Comparison of ENCODE assay signal across 1 cellular context in genomic region chr1:1431006-1431844, GRCh38.
TF ChIP-seq lines count a peak whose summit lies in the region.

No MANE protein-coding gene starts in this region.

TF ChIP-seq in HepG2, 621 proteins besides CTCF, POLR2A, EP300 and RAD21 (continued from another document and continues in another):
- TF ChIP-seq GPBP1L1 (CRISPR knock-in tag; IDR thresholded peaks at IDR 0.05) (no peak), ZNF790 (CRISPR knock-in tag; IDR thresholded peaks at IDR 0.05; ENCODE audit: borderline replicate concordance) (0 out of 2 replicates have a peak, but pooled peaks have one; percentile 64), ZMYM3 (CRISPR knock-in tag; IDR thresholded peaks at IDR 0.05) (no peak), ZKSCAN8 (CRISPR knock-in tag; IDR thresholded peaks at IDR 0.05; ENCODE audit: borderline replicate concordance) (0 out of 2 replicates have a peak, but pooled peaks have one; percentile 16), ZBTB44 (CRISPR knock-in tag; IDR thresholded peaks at IDR 0.05) (no peak), CHD4 (IDR thresholded peaks at IDR 0.05; ENCODE audit: borderline replicate concordance, low read length) (no peak), SMAD1 (CRISPR knock-in tag; IDR thresholded peaks at IDR 0.05; ENCODE audit: borderline replicate concordance, low read depth) (no peak), ZNF841 (CRISPR knock-in tag; IDR thresholded peaks at IDR 0.05; ENCODE audit: borderline replicate concordance) (no peak), ZNF44 (CRISPR knock-in tag; IDR thresholded peaks at IDR 0.05) (no peak), TIGD3 (CRISPR knock-in tag; IDR thresholded peaks at IDR 0.05; ENCODE audit: borderline replicate concordance) (0 out of 2 replicates have a peak, but pooled peaks have one; percentile 13), REST (IDR thresholded peaks at IDR 0.05; ENCODE audit: borderline replicate concordance in 1 of 2, low read depth in 1 of 2, low read length in 2 of 2) (no peak), KAT8 (CRISPR knock-in tag; IDR thresholded peaks at IDR 0.05) (peak; percentile 17; the same call in 1 of the 2 replicates), ZFAT (CRISPR knock-in tag; conservative IDR thresholded peaks at IDR 0.05) (no peak), ZNF17 (CRISPR knock-in tag; IDR thresholded peaks at IDR 0.05) (no peak), NFE2L2 (IDR thresholded peaks at IDR 0.05; ENCODE audit: low read length) (no peak), GLMP (CRISPR knock-in tag; IDR thresholded peaks at IDR 0.05; ENCODE audit: borderline replicate concordance) (no peak), MTF1 (CRISPR knock-in tag; IDR thresholded peaks at IDR 0.05) (no peak), ZNF367 (CRISPR knock-in tag; IDR thresholded peaks at IDR 0.05; ENCODE audit: borderline replicate concordance) (no peak), RFXANK (CRISPR knock-in tag; IDR thresholded peaks at IDR 0.05) (no peak), MXD3 (CRISPR knock-in tag; IDR thresholded peaks at IDR 0.05) (no peak), KLF11 (CRISPR knock-in tag; IDR thresholded peaks at IDR 0.05) (no peak), ZNF780A (CRISPR knock-in tag; IDR thresholded peaks at IDR 0.05) (no peak), SYNCRIP (IDR thresholded peaks at IDR 0.05; ENCODE audit: insufficient read depth, low read depth, low read length) (no peak), ZMAT3 (CRISPR knock-in tag; conservative IDR thresholded peaks at IDR 0.05) (no peak), SETDB1 (CRISPR knock-in tag; IDR thresholded peaks at IDR 0.05; ENCODE audit: borderline replicate concordance) (no peak), AGO1 (IDR thresholded peaks at IDR 0.05; ENCODE audit: low read depth, low read length, poor library complexity, severe bottlenecking) (peak; percentile 94), E2F2 (CRISPR knock-in tag; IDR thresholded peaks at IDR 0.05; ENCODE audit: borderline replicate concordance) (no peak), ZNF451 (CRISPR knock-in tag; IDR thresholded peaks at IDR 0.05) (no peak; the same call in 1 of the 2 replicates), FOSL1 (CRISPR knock-in tag; IDR thresholded peaks at IDR 0.05; ENCODE audit: borderline replicate concordance) (no peak), MXD1 (CRISPR knock-in tag; IDR thresholded peaks at IDR 0.05) (no peak; the same call in 1 of the 2 replicates), HCFC1 (IDR thresholded peaks at IDR 0.05; ENCODE audit: low read depth, low read length) (no peak), FOXA1 (IDR thresholded peaks at IDR 0.05) (no peak), FOXA1 (CRISPR knock-in tag; IDR thresholded peaks at IDR 0.05) (no peak), RELA (CRISPR knock-in tag; IDR thresholded peaks at IDR 0.05) (no peak), BCL6 (CRISPR knock-in tag; IDR thresholded peaks at IDR 0.05) (no peak), THAP8 (CRISPR knock-in tag; IDR thresholded peaks at IDR 0.05; ENCODE audit: borderline replicate concordance) (no peak), ZNF761 (CRISPR knock-in tag; conservative IDR thresholded peaks at IDR 0.05) (no peak), DNMT3B (CRISPR knock-in tag; conservative IDR thresholded peaks at IDR 0.05) (no peak), RFX1 (IDR thresholded peaks at IDR 0.05) (no peak), NBN (conservative IDR thresholded peaks at IDR 0.05) (no peak), ZNF562 (CRISPR knock-in tag; IDR thresholded peaks at IDR 0.05; ENCODE audit: borderline replicate concordance) (no peak), PCBP2 (optimal IDR thresholded peaks at IDR 0.05; ENCODE audit: low read depth, low read length, poor library complexity, severe bottlenecking) (no peak), TEF (CRISPR knock-in tag; IDR thresholded peaks at IDR 0.05) (no peak), ATF2 (CRISPR knock-in tag; IDR thresholded peaks at IDR 0.05) (no peak), ZBTB33 (CRISPR knock-in tag; IDR thresholded peaks at IDR 0.05) (no peak), TERF1 (CRISPR knock-in tag; IDR thresholded peaks at IDR 0.05) (no peak), ZNF766 (CRISPR knock-in tag; IDR thresholded peaks at IDR 0.05; ENCODE audit: borderline replicate concordance) (no peak), MYC (CRISPR knock-in tag; IDR thresholded peaks at IDR 0.05; ENCODE audit: borderline replicate concordance) (no peak), MTF2 (CRISPR knock-in tag; IDR thresholded peaks at IDR 0.05; ENCODE audit: borderline replicate concordance) (no peak), ZIK1 (CRISPR knock-in tag; IDR thresholded peaks at IDR 0.05; ENCODE audit: borderline replicate concordance, low read depth) (no peak), REPIN1 (CRISPR knock-in tag; IDR thresholded peaks at IDR 0.05; ENCODE audit: borderline replicate concordance, low read depth) (no peak), SIX4 (CRISPR knock-in tag; IDR thresholded peaks at IDR 0.05) (no peak)
